ENCODE assay signal across 7 cellular contexts in genomic region chr18:59286341-59286740, GRCh38. TPM values are rescaled to one million over a fixed set of nuclear protein-coding genes. Genes with fewer than 3 reads are reported as not detected.
"Had no signal": no experiment of that assay in that cellular context is flagged by ENCODE, and none has a peak within 500 bp of the region (broad histone marks: within the 10 kb centered on the region; RNA-seq: fewer than 3 reads in every experiment).

No MANE protein-coding gene starts in this region.

- H3K27ac Mint-ChIP-seq: H9 had no signal

- H3K4me3 ChIP-seq: GM23248, K562 had no signal

- H3K27ac ChIP-seq: GM23248 had no signal

- H3K9ac ChIP-seq: GM23248 had no signal

- H3K4me3 Mint-ChIP-seq: H9 had no signal

- DNase-seq: GM23248, H9, HCEC 1CT, IMR-90 had no signal

- H2AFZ ChIP-seq: GM23248 had no signal

- ATAC-seq: K562 had no signal

- H3K9me3 Mint-ChIP-seq: H9 had no signal

RNA-seq across cellular contexts. Expression of gene RAX, which starts 13.1 kb away (rescaled TPM):
- total RNA-seq: GM23248, HT-29, IMR-90, K562 had no signal
- polyA plus RNA-seq: GM23248, IMR-90, K562 had no signal

RNA-seq across cellular contexts. Expression of gene CPLX4, which starts 32.1 kb away (rescaled TPM):
- total RNA-seq: GM23248, H1, H9, HT-29, IMR-90, K562 had no signal
- polyA plus RNA-seq: GM23248, H1, IMR-90, K562 had no signal
